Comparison of ENCODE assay signal across 8 cellular contexts in genomic region chr11:107017433-107018227, GRCh38. TPM values are rescaled to one million over a fixed set of nuclear protein-coding genes. Genes with fewer than 3 reads are reported as not detected.
DNase-seq lines count a peak whose midpoint lies in the region; ATAC-seq and TF ChIP-seq lines count a peak whose summit lies in the region.

No MANE protein-coding gene starts in this region.

- TF ChIP-seq CTCF in MCF 10A (IDR thresholded peaks at IDR 0.05; ENCODE audit: unreplicated experiment) (peak; percentile 40), smooth muscle cell (IDR thresholded peaks at IDR 0.05; ENCODE audit: borderline replicate concordance, insufficient read depth, poor library complexity, severe bottlenecking) (peak; percentile 43)

- POLR2A ChIA-PET in MCF 10A (lab: Yijun Ruan, JAX), result no interaction called here

- H3K27ac ChIP-seq in BLaER1 treated with 17β-estradiol and CSF1 and Interleukin-3, amounts not matched to agents 10 nM and 100 nM, result no peak overlapping the region
- H3K27ac ChIP-seq in smooth muscle cell (ENCODE audit: low read depth), result no peak overlapping the region

- H3K4me1 Mint-ChIP-seq in MCF 10A (ENCODE audit: insufficient read depth, unreplicated experiment), result peaks cover 4% of the 10 kb centered on the region

- ATAC-seq in GM18858 (IDR thresholded peaks at IDR 0.05; ENCODE audit: unreplicated experiment), result peak; percentile 51
- ATAC-seq in HG03060 (IDR thresholded peaks at IDR 0.05; ENCODE audit: low read depth, unreplicated experiment), result peak; percentile 59

- H3K36me3 Mint-ChIP-seq in MCF 10A (ENCODE audit: insufficient read depth, unreplicated experiment), result no peaks in the 10 kb centered on the region

- H3K4me2 ChIP-seq in BLaER1 treated with 17β-estradiol and CSF1 and Interleukin-3, amounts not matched to agents 10 nM and 100 nM, result peak overlapping the region; percentile 60 to 81 (median 69)
- peak overlapping the region; percentile 94 for H3K4me2 ChIP-seq in smooth muscle cell

- no peaks in the 10 kb centered on the region for H3F3A ChIP-seq in smooth muscle cell (ENCODE audit: low read depth)

- CTCF ChIA-PET in MCF 10A (lab: Yijun Ruan, JAX), result interaction anchor here (0.6 kb wide), 1 partner anchor 28 kb away, joined by 3 read pairs; no protein-coding TSS in a partner anchor

- no peaks in the 10 kb centered on the region for H3K9me3 Mint-ChIP-seq in MCF 10A (ENCODE audit: unreplicated experiment)

- WGBS in smooth muscle cell (ENCODE audit: low lambda C conversion rate), result 2% methylated on average over 49 of the region's 87 CpGs

- no peaks in the 10 kb centered on the region for H3K4me1 ChIP-seq in BLaER1 treated with 17β-estradiol and CSF1 and Interleukin-3, amounts not matched to agents 10 nM and 100 nM
- H3K4me1 ChIP-seq in smooth muscle cell (ENCODE audit: low read depth), result peaks cover 3% of the 10 kb centered on the region

- H3K9me3 ChIP-seq in BLaER1 treated with 17β-estradiol and CSF1 and Interleukin-3, amounts not matched to agents 10 nM and 100 nM (replicated peaks in 1 of 11), result peaks cover 6 to 26% (median 23%) of the 10 kb centered on the region in 11 experiments; a peak in 20 of 22 replicates
- H3K9me3 ChIP-seq in smooth muscle cell (replicated peaks; ENCODE audit: low read depth), result no peaks in the 10 kb centered on the region

- H3K27me3 Mint-ChIP-seq in MCF 10A (ENCODE audit: insufficient read depth, unreplicated experiment), result peaks cover 55% of the 10 kb centered on the region

- H3K27me3 ChIP-seq in BLaER1 treated with 17β-estradiol and CSF1 and Interleukin-3, amounts not matched to agents 10 nM and 100 nM, result peaks cover 39 to 43% (median 41%) of the 10 kb centered on the region in 11 experiments
- H3K27me3 ChIP-seq in smooth muscle cell (ENCODE audit: low read depth), result peaks cover 48% of the 10 kb centered on the region

- no TSS peak for BruUV-seq in MCF 10A (replicated peaks; lab: Mats Ljungman, UMichigan)

- H3K36me3 ChIP-seq in BLaER1 treated with 17β-estradiol and CSF1 and Interleukin-3, amounts not matched to agents 10 nM and 100 nM, result no peaks in the 10 kb centered on the region
- no peaks in the 10 kb centered on the region for H3K36me3 ChIP-seq in smooth muscle cell (ENCODE audit: low read depth)

- peak overlapping the region; percentile 59 for H3K4me3 Mint-ChIP-seq in MCF 10A (ENCODE audit: unreplicated experiment)

- peak overlapping the region; percentile 49 to 68 (median 56) for H3K4me3 ChIP-seq in BLaER1 treated with 17β-estradiol and CSF1 and Interleukin-3, amounts not matched to agents 10 nM and 100 nM
- peak overlapping the region; percentile 67 for H3K4me3 ChIP-seq in smooth muscle cell

- DNase-seq in NCI-H748 treated with DMSO at 0.1 percent for 48 hours (lab: John Stamatoyannopoulos, UW), result peak; percentile 24
- peak; percentile 44 for DNase-seq in MCF 10A (ENCODE audit: unreplicated experiment)
- DNase-seq in iPS-NIHi7 (ENCODE audit: extremely low spot score), result peak; percentile 76
- DNase-seq in smooth muscle cell (lab: John Stamatoyannopoulos, UW; ENCODE audit: unreplicated experiment), result peak; percentile 29
- DNase-seq in OCI-M1 (lab: John Stamatoyannopoulos, UW), result no peak

- no peak overlapping the region for H3K27ac Mint-ChIP-seq in MCF 10A (ENCODE audit: low read depth, unreplicated experiment)

- peak overlapping the region in 2 of 11 experiments; percentile 26 to 42; a peak in 1 of 22 replicates for H3K9ac ChIP-seq in BLaER1 treated with 17β-estradiol and CSF1 and Interleukin-3, amounts not matched to agents 10 nM and 100 nM
- H3K9ac ChIP-seq in smooth muscle cell (ENCODE audit: low read depth), result no peak overlapping the region

- H3K79me2 ChIP-seq in smooth muscle cell (ENCODE audit: low read depth), result no peaks in the 10 kb centered on the region

- H4K20me1 ChIP-seq in BLaER1 treated with 17β-estradiol and CSF1 and Interleukin-3, amounts not matched to agents 10 nM and 100 nM, result no peaks in the 10 kb centered on the region
- peaks cover 4% of the 10 kb centered on the region for H4K20me1 ChIP-seq in smooth muscle cell (ENCODE audit: low read depth)

- intact Hi-C loops in MCF 10A (cut with micrococcal nuclease), result loop anchor here (1.0 to 10.0 kb wide), 4 partner anchors 296 to 930 kb away; no protein-coding TSS in a partner anchor

- peak overlapping the region; percentile 63 for H2AFZ ChIP-seq in smooth muscle cell (ENCODE audit: low read depth)

RNA-seq across cellular contexts. Expression of gene GUCY1A2, which starts 0.6 kb away (rescaled TPM):
- total RNA-seq in MCF 10A (2022) (0.09 and 0.12 TPM in 2 replicates), smooth muscle cell (1.1 and 1.6 TPM in 2 replicates)
- polyA plus RNA-seq in smooth muscle cell, result 0.08 and 0.18 TPM in 2 replicates
